ENCODE assay signal across 8 cellular contexts in the genomic region with DNA sequence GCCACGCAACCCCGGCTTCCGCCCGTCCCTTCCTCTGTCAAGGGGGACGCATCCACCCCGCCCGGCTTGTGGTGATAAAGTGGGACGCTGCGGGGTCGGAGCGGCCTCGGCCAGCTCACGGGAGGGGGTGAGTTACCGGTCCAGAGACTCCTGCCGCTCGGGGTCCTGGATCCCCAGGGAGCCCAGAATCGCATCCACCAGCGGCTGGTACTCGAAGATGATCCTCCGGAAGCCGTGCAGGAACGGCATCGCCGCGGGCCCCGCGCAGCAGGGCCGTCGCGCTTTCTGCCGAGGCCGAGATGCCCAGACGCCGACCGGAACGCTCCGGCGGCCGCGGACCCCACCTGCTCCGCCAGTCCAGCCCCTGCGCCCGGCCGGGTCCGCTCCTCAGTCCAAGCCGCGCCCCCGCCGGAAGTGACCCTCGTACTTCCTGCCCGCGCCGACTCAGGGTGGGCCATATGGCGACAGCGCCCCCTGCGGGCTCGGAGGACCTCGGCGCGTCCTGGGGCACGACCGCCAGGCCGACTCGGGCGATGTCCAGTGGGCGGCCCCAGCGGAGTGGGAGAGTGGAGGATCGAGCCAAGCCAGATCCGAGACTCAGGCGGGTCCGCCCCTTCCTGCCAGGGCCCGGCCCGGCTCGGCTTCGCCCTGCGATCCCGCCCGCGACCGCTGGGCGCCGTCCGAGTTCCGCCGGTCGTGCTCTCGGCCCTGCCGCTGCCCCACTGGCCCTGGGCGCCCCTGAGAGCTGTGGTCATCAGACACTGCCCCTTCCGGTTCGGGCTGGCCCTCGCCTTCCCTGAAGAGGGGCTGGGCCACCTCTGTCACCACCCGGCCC. TPM values are rescaled to one million over a fixed set of nuclear protein-coding genes. Genes with fewer than 3 reads are reported as not detected.
A peak's percentile ranks its signal among the peaks of the same experiment; 100 is the strongest.
DNase-seq lines count a peak whose midpoint lies in the region; ATAC-seq and TF ChIP-seq lines count a peak whose summit lies in the region.

A gene with protein sequence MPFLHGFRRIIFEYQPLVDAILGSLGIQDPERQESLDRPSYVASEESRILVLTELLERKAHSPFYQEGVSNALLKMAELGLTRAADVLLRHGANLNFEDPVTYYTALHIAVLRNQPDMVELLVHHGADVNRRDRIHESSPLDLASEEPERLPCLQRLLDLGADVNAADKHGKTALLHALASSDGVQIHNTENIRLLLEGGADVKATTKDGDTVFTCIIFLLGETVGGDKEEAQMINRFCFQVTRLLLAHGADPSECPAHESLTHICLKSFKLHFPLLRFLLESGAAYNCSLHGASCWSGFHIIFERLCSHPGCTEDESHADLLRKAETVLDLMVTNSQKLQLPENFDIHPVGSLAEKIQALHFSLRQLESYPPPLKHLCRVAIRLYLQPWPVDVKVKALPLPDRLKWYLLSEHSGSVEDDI (minus strand): TSS at position 401 of the 835 bp plus-strand sequence. CDS start 152 bp downstream, at position 249.

- no peaks in the 10 kb centered on the region for H3K27me3 ChIP-seq in CD4-positive, CD25-positive, alpha-beta regulatory T cell (ENCODE audit: control insufficient read depth, insufficient read depth, low read length)
- no peaks in the 10 kb centered on the region for H3K27me3 ChIP-seq in lower lobe of right lung (ENCODE audit: low read depth)

- CTCF ChIA-PET in activated CD4-positive, alpha-beta memory T cell treated with anti-CD3 and anti-CD28 coated beads, Interleukin-2, amount 10 ng/mL, durations not matched to agents 7 days and 5 days (lab: Charles Lee): interaction anchor here (0.7 to 7.5 kb wide), 9 partner anchors 17 to 510 kb away, joined by 3 to 51 read pairs (median 6); partner anchors contain the start of gene NTMT1

- H3K36me3 Mint-ChIP-seq in CD4-positive, CD25-positive, alpha-beta regulatory T cell: peaks cover 8% of the 10 kb centered on the region
- peaks cover 15% of the 10 kb centered on the region for H3K36me3 Mint-ChIP-seq in activated CD4-positive, alpha-beta memory T cell treated with anti-CD3 and anti-CD28 coated beads, Interleukin-2, amount 10 ng/mL, durations not matched to agents 7 days and 5 days (ENCODE audit: low read depth)

- peaks cover 4% of the 10 kb centered on the region for H3K27me3 Mint-ChIP-seq in CD4-positive, CD25-positive, alpha-beta regulatory T cell
- no peaks in the 10 kb centered on the region for H3K27me3 Mint-ChIP-seq in activated CD4-positive, alpha-beta memory T cell treated with anti-CD3 and anti-CD28 coated beads, Interleukin-2, amount 10 ng/mL, durations not matched to agents 7 days and 5 days

- DNase-seq in CD4-positive, CD25-positive, alpha-beta regulatory T cell: peak; percentile 88 to 92 (median 89)
- peak; percentile 64 for DNase-seq in NCI-H82 treated with DMSO at 0.1 percent for 48 hours (lab: John Stamatoyannopoulos, UW; ENCODE audit: unreplicated experiment)
- DNase-seq in activated CD4-positive, alpha-beta memory T cell treated with anti-CD3 and anti-CD28 coated beads, Interleukin-2, amount 10 ng/mL, durations not matched to agents 7 days and 5 days: peak; percentile 94
- DNase-seq in ecto neural progenitor cell (ENCODE audit: low spot score): peak; percentile 100
- DNase-seq in lower lobe of right lung: peak; percentile 98
- peak; percentile 90 to 96 (median 95) for DNase-seq in stimulated activated CD4-positive, alpha-beta T cell treated with anti-CD3 and anti-CD28 coated beads, TNF-alpha, amount 100 ng/mL, for 24 hours (ENCODE audit: low read depth in 3 of 3)

- H3K4me1 Mint-ChIP-seq in CD4-positive, CD25-positive, alpha-beta regulatory T cell: peaks cover 0 to 28% (median 9%) of the 10 kb centered on the region in 4 donors
- H3K4me1 Mint-ChIP-seq in activated CD4-positive, alpha-beta memory T cell treated with anti-CD3 and anti-CD28 coated beads, Interleukin-2, amount 10 ng/mL, durations not matched to agents 7 days and 5 days: peaks cover 25% of the 10 kb centered on the region

- H3K27ac ChIP-seq in CD4-positive, CD25-positive, alpha-beta regulatory T cell (ENCODE audit: insufficient read depth, low read length, poor library complexity, severe bottlenecking): peak within 1 kb of the TSS; percentile 78
- peak within 1 kb of the TSS; percentile 89 for H3K27ac ChIP-seq in lower lobe of right lung

- H3K4me3 Mint-ChIP-seq in CD4-positive, CD25-positive, alpha-beta regulatory T cell: peak within 1 kb of the TSS; percentile 82 to 89 (median 84)
- H3K4me3 Mint-ChIP-seq in activated CD4-positive, alpha-beta memory T cell treated with anti-CD3 and anti-CD28 coated beads, Interleukin-2, amount 10 ng/mL, durations not matched to agents 7 days and 5 days: peak within 1 kb of the TSS; percentile 81

- H3K27ac Mint-ChIP-seq in CD4-positive, CD25-positive, alpha-beta regulatory T cell: peak within 1 kb of the TSS; percentile 60 to 91 (median 86)
- H3K27ac Mint-ChIP-seq in activated CD4-positive, alpha-beta memory T cell treated with anti-CD3 and anti-CD28 coated beads, Interleukin-2, amount 10 ng/mL, durations not matched to agents 7 days and 5 days: peak within 1 kb of the TSS; percentile 73

- H3K9me3 ChIP-seq in CD4-positive, CD25-positive, alpha-beta regulatory T cell (ENCODE audit: control insufficient read depth in 2 of 2, low read length in 2 of 2): no peaks in the 10 kb centered on the region
- no peaks in the 10 kb centered on the region for H3K9me3 ChIP-seq in lower lobe of right lung

- H3K9me3 Mint-ChIP-seq in CD4-positive, CD25-positive, alpha-beta regulatory T cell: no peaks in the 10 kb centered on the region
- no peaks in the 10 kb centered on the region for H3K9me3 Mint-ChIP-seq in activated CD4-positive, alpha-beta memory T cell treated with anti-CD3 and anti-CD28 coated beads, Interleukin-2, amount 10 ng/mL, durations not matched to agents 7 days and 5 days

- H3K36me3 ChIP-seq in CD4-positive, CD25-positive, alpha-beta regulatory T cell (ENCODE audit: control insufficient read depth, insufficient read depth, low read length): peaks cover 27% of the 10 kb centered on the region
- peaks cover 26% of the 10 kb centered on the region for H3K36me3 ChIP-seq in lower lobe of right lung

- POLR2A ChIA-PET in activated CD4-positive, alpha-beta memory T cell treated with anti-CD3 and anti-CD28 coated beads, Interleukin-2, amount 10 ng/mL, durations not matched to agents 7 days and 5 days (lab: Charles Lee): interaction anchor here (0.8 to 5.9 kb wide), 3 partner anchors 12 to 531 kb away, joined by 3 to 44 read pairs (median 10); partner anchors contain the start of genes CRAT, NTMT1 and PTPA

- H3K4me1 ChIP-seq in CD4-positive, CD25-positive, alpha-beta regulatory T cell (ENCODE audit: control insufficient read depth, insufficient read depth, low read length, poor library complexity, severe bottlenecking): peaks cover 26% of the 10 kb centered on the region
- peaks cover 26% of the 10 kb centered on the region for H3K4me1 ChIP-seq in lower lobe of right lung

- H3K4me3 ChIP-seq in CD4-positive, CD25-positive, alpha-beta regulatory T cell (ENCODE audit: low read depth, low read length): peak within 1 kb of the TSS; percentile 76
- H3K4me3 ChIP-seq in lower lobe of right lung: peak within 1 kb of the TSS; percentile 100

- intact Hi-C loops in lower lobe of right lung (cut with DNase I): no loop called here

- ATAC-seq in CD4-positive, CD25-positive, alpha-beta regulatory T cell (ENCODE audit: low read depth in 2 of 2): peak; percentile 83 to 84
- ATAC-seq in GM19351 (IDR thresholded peaks at IDR 0.05; ENCODE audit: unreplicated experiment) (peak; percentile 92), HG03558 (IDR thresholded peaks at IDR 0.05; ENCODE audit: extremely low read depth, unreplicated experiment) (peak; percentile 89), lower lobe of right lung (peak; percentile 97 to 98)

- peak; percentile 99 for TF ChIP-seq CTCF in lower lobe of right lung (IDR thresholded peaks at IDR 0.05)

RNA-seq across cellular contexts. Expression of the gene that starts here (rescaled TPM):
- total RNA-seq in CD4-positive, CD25-positive, alpha-beta regulatory T cell: 27.8 TPM
- polyA plus RNA-seq in CD4-positive, CD25-positive, alpha-beta regulatory T cell: 10 to 100 TPM; 21.7 to 26.9 (median 23.7) TPM
- total RNA-seq in activated CD4-positive, alpha-beta memory T cell treated with anti-CD3 and anti-CD28 coated beads, Interleukin-2, amount 10 ng/mL, durations not matched to agents 7 days and 5 days: 10 to 100 TPM; 22.5 to 23.4 TPM
- total RNA-seq in lower lobe of right lung: 14.6 TPM

Comparison
In these comparisons a context has a peak if more than half of its experiments do, and no peak if none do; other contexts are left out.
1. Peak in every context shown above with its lines: DNase-seq, ATAC-seq, H3K4me3 ChIP-seq and H3K27ac ChIP-seq.